ENCODE assay signal across 8 cellular contexts in genomic region chr1:206505702-206506375, GRCh38. TPM values are rescaled to one million over a fixed set of nuclear protein-coding genes. Genes with fewer than 3 reads are reported as not detected.
DNase-seq lines count a peak whose midpoint lies in the region; ATAC-seq and TF ChIP-seq lines count a peak whose summit lies in the region.

No MANE protein-coding gene starts in this region.

- H3K27me3 Mint-ChIP-seq in activated T-cell treated with anti-CD3 and anti-CD28 coated beads, Interleukin-2, amount 50 U/mL, for 4 hours (ENCODE audit: low read depth), result peaks cover 17% of the 10 kb centered on the region

- H3K4me1 Mint-ChIP-seq in activated T-cell treated with anti-CD3 and anti-CD28 coated beads, Interleukin-2, amount 50 U/mL, for 4 hours (ENCODE audit: low read depth), result peaks cover 48% of the 10 kb centered on the region

- peak overlapping the region; percentile 73 for H3K4me3 Mint-ChIP-seq in activated T-cell treated with anti-CD3 and anti-CD28 coated beads, Interleukin-2, amount 50 U/mL, for 4 hours

- H3F3A ChIP-seq in SU-DHL-6 (ENCODE audit: insufficient read depth), result no peaks in the 10 kb centered on the region

- H3K9me3 Mint-ChIP-seq in activated T-cell treated with anti-CD3 and anti-CD28 coated beads, Interleukin-2, amount 50 U/mL, for 4 hours, result no peaks in the 10 kb centered on the region

- H3K36me3 Mint-ChIP-seq in activated T-cell treated with anti-CD3 and anti-CD28 coated beads, Interleukin-2, amount 50 U/mL, for 4 hours (ENCODE audit: insufficient read depth), result no peaks in the 10 kb centered on the region

- no peak for ATAC-seq in activated T-cell treated with anti-CD3 and anti-CD28 coated beads, Interleukin-2, amount 50 U/mL, for 4 hours
- no peak for ATAC-seq in thoracic aorta (ENCODE audit: insufficient number of reproducible peaks, low FRiP score, low read depth)

- no peak overlapping the region for H3K4me2 ChIP-seq in SU-DHL-6 (ENCODE audit: low read depth, low read length, poor library complexity, severe bottlenecking)

- peaks cover 42 to 67% of the 10 kb centered on the region in 2 donors for H3K4me1 ChIP-seq in thoracic aorta (ENCODE audit: control insufficient read depth in 1 of 2, low read depth in 2 of 2)

- no peak overlapping the region for H3K9ac ChIP-seq in SU-DHL-6 (ENCODE audit: low read length)

- H3K9me3 ChIP-seq in SU-DHL-6 (ENCODE audit: insufficient read depth, low read length), result no peaks in the 10 kb centered on the region
- no peaks in the 10 kb centered on the region for H3K9me3 ChIP-seq in thoracic aorta

- no peaks in the 10 kb centered on the region for H4K20me1 ChIP-seq in SU-DHL-6 (ENCODE audit: low read depth, low read length)

- H3K27me3 ChIP-seq in SU-DHL-6 (ENCODE audit: low read length) (no peaks in the 10 kb centered on the region), thoracic aorta (replicated peaks; ENCODE audit: insufficient read depth) (no peaks in the 10 kb centered on the region)

- DNase-seq in activated T-cell treated with anti-CD3 and anti-CD28 coated beads, Interleukin-2, amount 50 U/mL, for 4 hours, result no peak
- no peak for DNase-seq in activated T-cell treated with anti-CD3 and anti-CD28 coated beads, Interleukin-2, amount 50 U/mL, for 1 hour
- DNase-seq in fibroblast of pulmonary artery (ENCODE audit: low read depth), result peak; percentile 63
- DNase-seq in thoracic aorta (ENCODE audit: low spot score), result no peak
- DNase-seq in caudate nucleus (lab: John Stamatoyannopoulos, UW), result no peak
- no peak for DNase-seq in stimulated activated CD4-positive, alpha-beta T cell treated with anti-CD3 and anti-CD28 coated beads, Interleukin-12 subunit alpha, Interleukin-12 subunit beta, amount 100 ng/mL, for 4 hours
- DNase-seq in foreskin melanocyte, result no peak

- H3K36me3 ChIP-seq in SU-DHL-6 (ENCODE audit: low read length) (no peaks in the 10 kb centered on the region), thoracic aorta (no peaks in the 10 kb centered on the region)

- TF ChIP-seq CTCF in SU-DHL-6 (IDR thresholded peaks at IDR 0.05; ENCODE audit: insufficient read depth, low read length, poor library complexity, severe bottlenecking) (peak; percentile 15), fibroblast of pulmonary artery (IDR thresholded peaks at IDR 0.05; ENCODE audit: low read length, missing control alignments) (peak; percentile 71), thoracic aorta (IDR thresholded peaks at IDR 0.05) (peak; percentile 27)

- no peak overlapping the region for H3K27ac ChIP-seq in SU-DHL-6 (ENCODE audit: low read depth, low read length)
- no peak overlapping the region for H3K27ac ChIP-seq in thoracic aorta
- H3K27ac ChIP-seq in caudate nucleus (ENCODE audit: low read depth, low read length), result no peak overlapping the region

- H3K79me2 ChIP-seq in SU-DHL-6 (ENCODE audit: insufficient read depth, low read length), result no peaks in the 10 kb centered on the region

- H3K4me3 ChIP-seq in SU-DHL-6 (ENCODE audit: insufficient read depth, low read length, poor library complexity, severe bottlenecking) (no peak overlapping the region), fibroblast of pulmonary artery (replicated peaks; ENCODE audit: low read depth, low read length) (no peak overlapping the region), thoracic aorta (no peak overlapping the region)

- no peak overlapping the region for H2AFZ ChIP-seq in SU-DHL-6 (ENCODE audit: low read depth, low read length, severe bottlenecking)

- no peaks in the 10 kb centered on the region for H3K9me2 ChIP-seq in SU-DHL-6 (replicated peaks; ENCODE audit: insufficient read depth, low read length)

RNA-seq across cellular contexts. Expression of gene RASSF5, which starts 1.5 kb away (rescaled TPM):
- total RNA-seq in activated T-cell treated with anti-CD3 and anti-CD28 coated beads, Interleukin-2, amount 50 U/mL, for 4 hours, result 100 to 1,000 TPM; 179 to 227 (median 216) TPM
- 10 to 100 TPM; 21.7 to 22.8 TPM for total RNA-seq in thoracic aorta

RNA-seq across cellular contexts. Expression of gene IKBKE, which starts 35.6 kb away (rescaled TPM):
- total RNA-seq in activated T-cell treated with anti-CD3 and anti-CD28 coated beads, Interleukin-2, amount 50 U/mL, for 4 hours, result 10 to 100 TPM; 14.7 to 17.2 (median 16.1) TPM
- 10 to 100 TPM in 1 of 2 donors, 1 to 10 TPM in 1; 5.8 to 16.1 TPM for total RNA-seq in thoracic aorta

Comparison
In these comparisons a context has a peak if more than half of its experiments do, and no peak if none do; other contexts are left out.
1. CTCF ChIP-seq: peak in every context shown above with its lines; median percentile 71 in fibroblast of pulmonary artery; 27 in thoracic aorta; 15 in SU-DHL-6.
2. RNA of gene RASSF5, which starts 1.5 kb away (total RNA-seq): 179 to 227 TPM in activated T-cell treated with anti-CD3 and anti-CD28 coated beads, Interleukin-2, amount 50 U/mL, for 4 hours; 21.7 to 22.8 TPM in thoracic aorta; every median in the first group is over 4 times any median in the second.